1 cellular context compared by ENCODE assay signal in genomic region chr19:51607920-51608562, GRCh38.
TF ChIP-seq lines count a peak whose summit lies in the region.

No MANE protein-coding gene starts in this region.

TF ChIP-seq in HepG2, 621 proteins besides CTCF, POLR2A, EP300 and RAD21 (continued from another document and continues in another):
- TF ChIP-seq, protein P1, sequence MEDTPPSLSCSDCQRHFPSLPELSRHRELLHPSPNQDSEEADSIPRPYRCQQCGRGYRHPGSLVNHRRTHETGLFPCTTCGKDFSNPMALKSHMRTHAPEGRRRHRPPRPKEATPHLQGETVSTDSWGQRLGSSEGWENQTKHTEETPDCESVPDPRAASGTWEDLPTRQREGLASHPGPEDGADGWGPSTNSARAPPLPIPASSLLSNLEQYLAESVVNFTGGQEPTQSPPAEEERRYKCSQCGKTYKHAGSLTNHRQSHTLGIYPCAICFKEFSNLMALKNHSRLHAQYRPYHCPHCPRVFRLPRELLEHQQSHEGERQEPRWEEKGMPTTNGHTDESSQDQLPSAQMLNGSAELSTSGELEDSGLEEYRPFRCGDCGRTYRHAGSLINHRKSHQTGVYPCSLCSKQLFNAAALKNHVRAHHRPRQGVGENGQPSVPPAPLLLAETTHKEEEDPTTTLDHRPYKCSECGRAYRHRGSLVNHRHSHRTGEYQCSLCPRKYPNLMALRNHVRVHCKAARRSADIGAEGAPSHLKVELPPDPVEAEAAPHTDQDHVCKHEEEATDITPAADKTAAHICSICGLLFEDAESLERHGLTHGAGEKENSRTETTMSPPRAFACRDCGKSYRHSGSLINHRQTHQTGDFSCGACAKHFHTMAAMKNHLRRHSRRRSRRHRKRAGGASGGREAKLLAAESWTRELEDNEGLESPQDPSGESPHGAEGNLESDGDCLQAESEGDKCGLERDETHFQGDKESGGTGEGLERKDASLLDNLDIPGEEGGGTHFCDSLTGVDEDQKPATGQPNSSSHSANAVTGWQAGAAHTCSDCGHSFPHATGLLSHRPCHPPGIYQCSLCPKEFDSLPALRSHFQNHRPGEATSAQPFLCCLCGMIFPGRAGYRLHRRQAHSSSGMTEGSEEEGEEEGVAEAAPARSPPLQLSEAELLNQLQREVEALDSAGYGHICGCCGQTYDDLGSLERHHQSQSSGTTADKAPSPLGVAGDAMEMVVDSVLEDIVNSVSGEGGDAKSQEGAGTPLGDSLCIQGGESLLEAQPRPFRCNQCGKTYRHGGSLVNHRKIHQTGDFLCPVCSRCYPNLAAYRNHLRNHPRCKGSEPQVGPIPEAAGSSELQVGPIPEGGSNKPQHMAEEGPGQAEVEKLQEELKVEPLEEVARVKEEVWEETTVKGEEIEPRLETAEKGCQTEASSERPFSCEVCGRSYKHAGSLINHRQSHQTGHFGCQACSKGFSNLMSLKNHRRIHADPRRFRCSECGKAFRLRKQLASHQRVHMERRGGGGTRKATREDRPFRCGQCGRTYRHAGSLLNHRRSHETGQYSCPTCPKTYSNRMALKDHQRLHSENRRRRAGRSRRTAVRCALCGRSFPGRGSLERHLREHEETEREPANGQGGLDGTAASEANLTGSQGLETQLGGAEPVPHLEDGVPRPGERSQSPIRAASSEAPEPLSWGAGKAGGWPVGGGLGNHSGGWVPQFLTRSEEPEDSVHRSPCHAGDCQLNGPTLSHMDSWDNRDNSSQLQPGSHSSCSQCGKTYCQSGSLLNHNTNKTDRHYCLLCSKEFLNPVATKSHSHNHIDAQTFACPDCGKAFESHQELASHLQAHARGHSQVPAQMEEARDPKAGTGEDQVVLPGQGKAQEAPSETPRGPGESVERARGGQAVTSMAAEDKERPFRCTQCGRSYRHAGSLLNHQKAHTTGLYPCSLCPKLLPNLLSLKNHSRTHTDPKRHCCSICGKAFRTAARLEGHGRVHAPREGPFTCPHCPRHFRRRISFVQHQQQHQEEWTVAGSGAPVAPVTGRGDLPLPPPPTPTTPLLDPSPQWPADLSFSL (CRISPR knock-in tag; IDR thresholded peaks at IDR 0.05) = no peak
- TF ChIP-seq IKZF4 (CRISPR knock-in tag; IDR thresholded peaks at IDR 0.05; ENCODE audit: borderline replicate concordance, low read depth, not compliant biosample characterization) = peak; percentile 87
- TF ChIP-seq TCF7L2 (IDR thresholded peaks at IDR 0.05; ENCODE audit: low read depth, low read length) = no peak
- TF ChIP-seq SMAD3 (CRISPR knock-in tag; IDR thresholded peaks at IDR 0.05) = peak; percentile 95
- no peak for TF ChIP-seq ZNF30 (CRISPR knock-in tag; IDR thresholded peaks at IDR 0.05)
- TF ChIP-seq, protein P2, sequence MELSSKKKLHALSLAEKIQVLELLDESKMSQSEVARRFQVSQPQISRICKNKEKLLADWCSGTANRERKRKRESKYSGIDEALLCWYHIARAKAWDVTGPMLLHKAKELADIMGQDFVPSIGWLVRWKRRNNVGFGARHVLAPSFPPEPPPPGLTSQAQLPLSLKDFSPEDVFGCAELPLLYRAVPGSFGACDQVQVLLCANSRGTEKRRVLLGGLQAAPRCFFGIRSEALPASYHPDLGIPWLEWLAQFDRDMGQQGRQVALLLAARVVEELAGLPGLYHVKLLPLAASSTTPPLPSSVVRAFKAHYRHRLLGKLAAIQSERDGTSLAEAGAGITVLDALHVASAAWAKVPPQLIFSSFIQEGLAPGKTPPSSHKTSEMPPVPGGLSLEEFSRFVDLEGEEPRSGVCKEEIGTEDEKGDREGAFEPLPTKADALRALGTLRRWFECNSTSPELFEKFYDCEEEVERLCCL (CRISPR knock-in tag; IDR thresholded peaks at IDR 0.05; ENCODE audit: borderline replicate concordance) = no peak
- peak; percentile 96 for TF ChIP-seq ZNF580 (CRISPR knock-in tag; IDR thresholded peaks at IDR 0.05; ENCODE audit: borderline replicate concordance, low read depth)
- no peak for TF ChIP-seq ARID2 (CRISPR knock-in tag; IDR thresholded peaks at IDR 0.05; ENCODE audit: borderline replicate concordance)
- peak; percentile 98 for TF ChIP-seq BORCS8-MEF2B (CRISPR knock-in tag; IDR thresholded peaks at IDR 0.05)
- peak; percentile 75 for TF ChIP-seq FOXO1 (CRISPR knock-in tag; IDR thresholded peaks at IDR 0.05)
- TF ChIP-seq ZNF234 (CRISPR knock-in tag; conservative IDR thresholded peaks at IDR 0.05) = no peak
- no peak for TF ChIP-seq KIAA2018 (CRISPR knock-in tag; IDR thresholded peaks at IDR 0.05; ENCODE audit: borderline replicate concordance)
- no peak; the same call in 1 of the 2 replicates for TF ChIP-seq EEA1 (CRISPR knock-in tag; IDR thresholded peaks at IDR 0.05; ENCODE audit: borderline replicate concordance)
- 0 out of 2 replicates have a peak, but pooled peaks have one; percentile 76 for TF ChIP-seq KLF9 (CRISPR knock-in tag; IDR thresholded peaks at IDR 0.05; ENCODE audit: low read depth)
- 0 out of 2 replicates have a peak, but pooled peaks have one; percentile 76 for TF ChIP-seq FOXO4 (CRISPR knock-in tag; conservative IDR thresholded peaks at IDR 0.05)
- TF ChIP-seq MLLT10 (CRISPR knock-in tag; IDR thresholded peaks at IDR 0.05) = no peak
- 0 out of 2 replicates have a peak, but pooled peaks have one; percentile 27 for TF ChIP-seq ZNF224 (CRISPR knock-in tag; IDR thresholded peaks at IDR 0.05)
- peak; percentile 94 for TF ChIP-seq NFKB2 (CRISPR knock-in tag; IDR thresholded peaks at IDR 0.05; ENCODE audit: borderline replicate concordance)
- peak; percentile 60; the same call in 1 of the 2 replicates for TF ChIP-seq EED (CRISPR knock-in tag; IDR thresholded peaks at IDR 0.05)
- no peak for TF ChIP-seq JARID2 (CRISPR knock-in tag; IDR thresholded peaks at IDR 0.05; ENCODE audit: insufficient replicate concordance)
- TF ChIP-seq, protein P3, sequence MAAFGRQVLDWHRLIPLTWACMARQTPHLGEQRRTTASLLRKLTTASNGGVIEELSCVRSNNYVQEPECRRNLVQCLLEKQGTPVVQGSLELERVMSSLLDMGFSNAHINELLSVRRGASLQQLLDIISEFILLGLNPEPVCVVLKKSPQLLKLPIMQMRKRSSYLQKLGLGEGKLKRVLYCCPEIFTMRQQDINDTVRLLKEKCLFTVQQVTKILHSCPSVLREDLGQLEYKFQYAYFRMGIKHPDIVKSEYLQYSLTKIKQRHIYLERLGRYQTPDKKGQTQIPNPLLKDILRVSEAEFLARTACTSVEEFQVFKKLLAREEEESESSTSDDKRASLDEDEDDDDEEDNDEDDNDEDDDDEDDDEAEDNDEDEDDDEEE (CRISPR knock-in tag; IDR thresholded peaks at IDR 0.05) = peak; percentile 83; the same call in 1 of the 2 replicates
- TF ChIP-seq ZNF333 (CRISPR knock-in tag; IDR thresholded peaks at IDR 0.05; ENCODE audit: borderline replicate concordance) = 0 out of 2 replicates have a peak, but pooled peaks have one; percentile 29
- TF ChIP-seq, protein P4, sequence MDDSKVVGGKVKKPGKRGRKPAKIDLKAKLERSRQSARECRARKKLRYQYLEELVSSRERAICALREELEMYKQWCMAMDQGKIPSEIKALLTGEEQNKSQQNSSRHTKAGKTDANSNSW (CRISPR knock-in tag; IDR thresholded peaks at IDR 0.05; ENCODE audit: borderline replicate concordance) = 0 out of 2 replicates have a peak, but pooled peaks have one; percentile 84
- TF ChIP-seq YEATS4 (CRISPR knock-in tag; IDR thresholded peaks at IDR 0.05; ENCODE audit: borderline replicate concordance) = no peak
- no peak for TF ChIP-seq MTA1 (CRISPR knock-in tag; IDR thresholded peaks at IDR 0.05; ENCODE audit: borderline replicate concordance)
- TF ChIP-seq STAG1 (CRISPR knock-in tag; IDR thresholded peaks at IDR 0.05) = peak; percentile 63
- peak; percentile 45; the same call in 1 of the 2 replicates for TF ChIP-seq GABPB1 (CRISPR knock-in tag; IDR thresholded peaks at IDR 0.05)
- peak; percentile 75; the same call in 1 of the 2 replicates for TF ChIP-seq RFXANK (CRISPR knock-in tag; IDR thresholded peaks at IDR 0.05)
- TF ChIP-seq, protein P5, sequence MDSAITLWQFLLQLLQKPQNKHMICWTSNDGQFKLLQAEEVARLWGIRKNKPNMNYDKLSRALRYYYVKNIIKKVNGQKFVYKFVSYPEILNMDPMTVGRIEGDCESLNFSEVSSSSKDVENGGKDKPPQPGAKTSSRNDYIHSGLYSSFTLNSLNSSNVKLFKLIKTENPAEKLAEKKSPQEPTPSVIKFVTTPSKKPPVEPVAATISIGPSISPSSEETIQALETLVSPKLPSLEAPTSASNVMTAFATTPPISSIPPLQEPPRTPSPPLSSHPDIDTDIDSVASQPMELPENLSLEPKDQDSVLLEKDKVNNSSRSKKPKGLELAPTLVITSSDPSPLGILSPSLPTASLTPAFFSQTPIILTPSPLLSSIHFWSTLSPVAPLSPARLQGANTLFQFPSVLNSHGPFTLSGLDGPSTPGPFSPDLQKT (CRISPR knock-in tag; IDR thresholded peaks at IDR 0.05; ENCODE audit: borderline replicate concordance) = no peak; the same call in 1 of the 2 replicates
- TF ChIP-seq SAP130 (CRISPR knock-in tag; IDR thresholded peaks at IDR 0.05; ENCODE audit: low read depth) = peak; percentile 76
- TF ChIP-seq MXD3 (CRISPR knock-in tag; IDR thresholded peaks at IDR 0.05) = peak; percentile 96
- no peak; the same call in 1 of the 2 replicates for TF ChIP-seq ZBTB1 (CRISPR knock-in tag; IDR thresholded peaks at IDR 0.05; ENCODE audit: borderline replicate concordance)
- TF ChIP-seq, protein P6, sequence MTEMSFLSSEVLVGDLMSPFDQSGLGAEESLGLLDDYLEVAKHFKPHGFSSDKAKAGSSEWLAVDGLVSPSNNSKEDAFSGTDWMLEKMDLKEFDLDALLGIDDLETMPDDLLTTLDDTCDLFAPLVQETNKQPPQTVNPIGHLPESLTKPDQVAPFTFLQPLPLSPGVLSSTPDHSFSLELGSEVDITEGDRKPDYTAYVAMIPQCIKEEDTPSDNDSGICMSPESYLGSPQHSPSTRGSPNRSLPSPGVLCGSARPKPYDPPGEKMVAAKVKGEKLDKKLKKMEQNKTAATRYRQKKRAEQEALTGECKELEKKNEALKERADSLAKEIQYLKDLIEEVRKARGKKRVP (CRISPR knock-in tag; IDR thresholded peaks at IDR 0.05) = peak in 1 of 2 experiments; percentile 52; a peak in 1 of 4 replicates
